1 cellular context compared by ENCODE assay signal in genomic region chr2:43000242-43001054, GRCh38.
TF ChIP-seq lines count a peak whose summit lies in the region.

No MANE protein-coding gene starts in this region.

TF ChIP-seq in HepG2, 621 proteins besides CTCF, POLR2A, EP300 and RAD21 (continued from another document and continues in another):
- TF ChIP-seq DRAP1 (CRISPR knock-in tag; IDR thresholded peaks at IDR 0.05): no peak; the same call in 1 of the 2 replicates
- no peak for TF ChIP-seq KAT2B (IDR thresholded peaks at IDR 0.05; ENCODE audit: borderline replicate concordance, low read depth, low read length)
- 0 out of 2 replicates have a peak, but pooled peaks have one; percentile 40 for TF ChIP-seq HDAC1 (CRISPR knock-in tag; IDR thresholded peaks at IDR 0.05)
- TF ChIP-seq PRPF4 (IDR thresholded peaks at IDR 0.05; ENCODE audit: low read depth, low read length, poor library complexity, severe bottlenecking): peak; percentile 92
- TF ChIP-seq ELF1 (CRISPR knock-in tag; IDR thresholded peaks at IDR 0.05): no peak
- TF ChIP-seq, protein P1, sequence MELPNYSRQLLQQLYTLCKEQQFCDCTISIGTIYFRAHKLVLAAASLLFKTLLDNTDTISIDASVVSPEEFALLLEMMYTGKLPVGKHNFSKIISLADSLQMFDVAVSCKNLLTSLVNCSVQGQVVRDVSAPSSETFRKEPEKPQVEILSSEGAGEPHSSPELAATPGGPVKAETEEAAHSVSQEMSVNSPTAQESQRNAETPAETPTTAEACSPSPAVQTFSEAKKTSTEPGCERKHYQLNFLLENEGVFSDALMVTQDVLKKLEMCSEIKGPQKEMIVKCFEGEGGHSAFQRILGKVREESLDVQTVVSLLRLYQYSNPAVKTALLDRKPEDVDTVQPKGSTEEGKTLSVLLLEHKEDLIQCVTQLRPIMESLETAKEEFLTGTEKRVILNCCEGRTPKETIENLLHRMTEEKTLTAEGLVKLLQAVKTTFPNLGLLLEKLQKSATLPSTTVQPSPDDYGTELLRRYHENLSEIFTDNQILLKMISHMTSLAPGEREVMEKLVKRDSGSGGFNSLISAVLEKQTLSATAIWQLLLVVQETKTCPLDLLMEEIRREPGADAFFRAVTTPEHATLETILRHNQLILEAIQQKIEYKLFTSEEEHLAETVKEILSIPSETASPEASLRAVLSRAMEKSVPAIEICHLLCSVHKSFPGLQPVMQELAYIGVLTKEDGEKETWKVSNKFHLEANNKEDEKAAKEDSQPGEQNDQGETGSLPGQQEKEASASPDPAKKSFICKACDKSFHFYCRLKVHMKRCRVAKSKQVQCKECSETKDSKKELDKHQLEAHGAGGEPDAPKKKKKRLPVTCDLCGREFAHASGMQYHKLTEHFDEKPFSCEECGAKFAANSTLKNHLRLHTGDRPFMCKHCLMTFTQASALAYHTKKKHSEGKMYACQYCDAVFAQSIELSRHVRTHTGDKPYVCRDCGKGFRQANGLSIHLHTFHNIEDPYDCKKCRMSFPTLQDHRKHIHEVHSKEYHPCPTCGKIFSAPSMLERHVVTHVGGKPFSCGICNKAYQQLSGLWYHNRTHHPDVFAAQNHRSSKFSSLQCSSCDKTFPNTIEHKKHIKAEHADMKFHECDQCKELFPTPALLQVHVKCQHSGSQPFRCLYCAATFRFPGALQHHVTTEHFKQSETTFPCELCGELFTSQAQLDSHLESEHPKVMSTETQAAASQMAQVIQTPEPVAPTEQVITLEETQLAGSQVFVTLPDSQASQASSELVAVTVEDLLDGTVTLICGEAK (IDR thresholded peaks at IDR 0.05): no peak
- TF ChIP-seq, protein P1 (CRISPR knock-in tag; IDR thresholded peaks at IDR 0.05): no peak
- 0 out of 2 replicates have a peak, but pooled peaks have one; percentile 2 for TF ChIP-seq FOSL2 (CRISPR knock-in tag; IDR thresholded peaks at IDR 0.05)
- TF ChIP-seq ATF1 (CRISPR knock-in tag; IDR thresholded peaks at IDR 0.05): no peak
- TF ChIP-seq MYC (CRISPR knock-in tag; IDR thresholded peaks at IDR 0.05; ENCODE audit: borderline replicate concordance): 0 out of 2 replicates have a peak, but pooled peaks have one; percentile 41
- no peak for TF ChIP-seq TCF7L2 (IDR thresholded peaks at IDR 0.05; ENCODE audit: low read depth, low read length)
- TF ChIP-seq GATA4 (IDR thresholded peaks at IDR 0.05; ENCODE audit: borderline replicate concordance, low read depth): no peak
- no peak; the same call in 1 of the 2 replicates for TF ChIP-seq DR1 (CRISPR knock-in tag; IDR thresholded peaks at IDR 0.05)
- TF ChIP-seq, protein P2, sequence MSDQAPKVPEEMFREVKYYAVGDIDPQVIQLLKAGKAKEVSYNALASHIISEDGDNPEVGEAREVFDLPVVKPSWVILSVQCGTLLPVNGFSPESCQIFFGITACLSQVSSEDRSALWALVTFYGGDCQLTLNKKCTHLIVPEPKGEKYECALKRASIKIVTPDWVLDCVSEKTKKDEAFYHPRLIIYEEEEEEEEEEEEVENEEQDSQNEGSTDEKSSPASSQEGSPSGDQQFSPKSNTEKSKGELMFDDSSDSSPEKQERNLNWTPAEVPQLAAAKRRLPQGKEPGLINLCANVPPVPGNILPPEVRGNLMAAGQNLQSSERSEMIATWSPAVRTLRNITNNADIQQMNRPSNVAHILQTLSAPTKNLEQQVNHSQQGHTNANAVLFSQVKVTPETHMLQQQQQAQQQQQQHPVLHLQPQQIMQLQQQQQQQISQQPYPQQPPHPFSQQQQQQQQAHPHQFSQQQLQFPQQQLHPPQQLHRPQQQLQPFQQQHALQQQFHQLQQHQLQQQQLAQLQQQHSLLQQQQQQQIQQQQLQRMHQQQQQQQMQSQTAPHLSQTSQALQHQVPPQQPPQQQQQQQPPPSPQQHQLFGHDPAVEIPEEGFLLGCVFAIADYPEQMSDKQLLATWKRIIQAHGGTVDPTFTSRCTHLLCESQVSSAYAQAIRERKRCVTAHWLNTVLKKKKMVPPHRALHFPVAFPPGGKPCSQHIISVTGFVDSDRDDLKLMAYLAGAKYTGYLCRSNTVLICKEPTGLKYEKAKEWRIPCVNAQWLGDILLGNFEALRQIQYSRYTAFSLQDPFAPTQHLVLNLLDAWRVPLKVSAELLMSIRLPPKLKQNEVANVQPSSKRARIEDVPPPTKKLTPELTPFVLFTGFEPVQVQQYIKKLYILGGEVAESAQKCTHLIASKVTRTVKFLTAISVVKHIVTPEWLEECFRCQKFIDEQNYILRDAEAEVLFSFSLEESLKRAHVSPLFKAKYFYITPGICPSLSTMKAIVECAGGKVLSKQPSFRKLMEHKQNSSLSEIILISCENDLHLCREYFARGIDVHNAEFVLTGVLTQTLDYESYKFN (CRISPR knock-in tag; conservative IDR thresholded peaks at IDR 0.05): peak; percentile 76
- peak; percentile 59 for TF ChIP-seq POGZ (CRISPR knock-in tag; IDR thresholded peaks at IDR 0.05)
- peak; percentile 68; the same call in 1 of the 2 replicates for TF ChIP-seq HIC2 (CRISPR knock-in tag; IDR thresholded peaks at IDR 0.05; ENCODE audit: low read depth)
- 0 out of 2 replicates have a peak, but pooled peaks have one; percentile 34 for TF ChIP-seq ZNF414 (CRISPR knock-in tag; IDR thresholded peaks at IDR 0.05)
- TF ChIP-seq, protein P3, sequence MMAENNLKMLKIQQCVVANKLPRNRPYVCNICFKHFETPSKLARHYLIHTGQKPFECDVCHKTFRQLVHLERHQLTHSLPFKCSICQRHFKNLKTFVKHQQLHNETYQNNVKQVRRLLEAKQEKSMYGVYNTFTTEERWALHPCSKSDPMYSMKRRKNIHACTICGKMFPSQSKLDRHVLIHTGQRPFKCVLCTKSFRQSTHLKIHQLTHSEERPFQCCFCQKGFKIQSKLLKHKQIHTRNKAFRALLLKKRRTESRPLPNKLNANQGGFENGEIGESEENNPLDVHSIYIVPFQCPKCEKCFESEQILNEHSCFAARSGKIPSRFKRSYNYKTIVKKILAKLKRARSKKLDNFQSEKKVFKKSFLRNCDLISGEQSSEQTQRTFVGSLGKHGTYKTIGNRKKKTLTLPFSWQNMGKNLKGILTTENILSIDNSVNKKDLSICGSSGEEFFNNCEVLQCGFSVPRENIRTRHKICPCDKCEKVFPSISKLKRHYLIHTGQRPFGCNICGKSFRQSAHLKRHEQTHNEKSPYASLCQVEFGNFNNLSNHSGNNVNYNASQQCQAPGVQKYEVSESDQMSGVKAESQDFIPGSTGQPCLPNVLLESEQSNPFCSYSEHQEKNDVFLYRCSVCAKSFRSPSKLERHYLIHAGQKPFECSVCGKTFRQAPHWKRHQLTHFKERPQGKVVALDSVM (CRISPR knock-in tag; IDR thresholded peaks at IDR 0.05): no peak
- no peak for TF ChIP-seq ZBTB1 (CRISPR knock-in tag; IDR thresholded peaks at IDR 0.05; ENCODE audit: borderline replicate concordance)
- 0 out of 2 replicates have a peak, but pooled peaks have one; percentile 30 for TF ChIP-seq HDAC2 (CRISPR knock-in tag; IDR thresholded peaks at IDR 0.05)
- TF ChIP-seq MAFG (CRISPR knock-in tag; IDR thresholded peaks at IDR 0.05): no peak
- TF ChIP-seq, protein P4, sequence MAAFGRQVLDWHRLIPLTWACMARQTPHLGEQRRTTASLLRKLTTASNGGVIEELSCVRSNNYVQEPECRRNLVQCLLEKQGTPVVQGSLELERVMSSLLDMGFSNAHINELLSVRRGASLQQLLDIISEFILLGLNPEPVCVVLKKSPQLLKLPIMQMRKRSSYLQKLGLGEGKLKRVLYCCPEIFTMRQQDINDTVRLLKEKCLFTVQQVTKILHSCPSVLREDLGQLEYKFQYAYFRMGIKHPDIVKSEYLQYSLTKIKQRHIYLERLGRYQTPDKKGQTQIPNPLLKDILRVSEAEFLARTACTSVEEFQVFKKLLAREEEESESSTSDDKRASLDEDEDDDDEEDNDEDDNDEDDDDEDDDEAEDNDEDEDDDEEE (CRISPR knock-in tag; IDR thresholded peaks at IDR 0.05): 0 out of 2 replicates have a peak, but pooled peaks have one; percentile 51
- TF ChIP-seq GTF2F1 (IDR thresholded peaks at IDR 0.05; ENCODE audit: low read length): no peak
- TF ChIP-seq, protein P5, sequence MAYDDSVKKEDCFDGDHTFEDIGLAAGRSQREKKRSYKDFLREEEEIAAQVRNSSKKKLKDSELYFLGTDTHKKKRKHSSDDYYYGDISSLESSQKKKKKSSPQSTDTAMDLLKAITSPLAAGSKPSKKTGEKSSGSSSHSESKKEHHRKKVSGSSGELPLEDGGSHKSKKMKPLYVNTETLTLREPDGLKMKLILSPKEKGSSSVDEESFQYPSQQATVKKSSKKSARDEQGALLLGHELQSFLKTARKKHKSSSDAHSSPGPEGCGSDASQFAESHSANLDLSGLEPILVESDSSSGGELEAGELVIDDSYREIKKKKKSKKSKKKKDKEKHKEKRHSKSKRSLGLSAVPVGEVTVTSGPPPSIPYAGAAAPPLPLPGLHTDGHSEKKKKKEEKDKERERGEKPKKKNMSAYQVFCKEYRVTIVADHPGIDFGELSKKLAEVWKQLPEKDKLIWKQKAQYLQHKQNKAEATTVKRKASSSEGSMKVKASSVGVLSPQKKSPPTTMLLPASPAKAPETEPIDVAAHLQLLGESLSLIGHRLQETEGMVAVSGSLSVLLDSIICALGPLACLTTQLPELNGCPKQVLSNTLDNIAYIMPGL (CRISPR knock-in tag; IDR thresholded peaks at IDR 0.05; ENCODE audit: borderline replicate concordance in 1 of 2, low read depth in 1 of 2): 0 out of 4 replicates have a peak, but pooled peaks of 1 of the 2 experiments have one; percentile 13
- TF ChIP-seq CBFB (CRISPR knock-in tag; IDR thresholded peaks at IDR 0.05): no peak
- TF ChIP-seq, protein P6, sequence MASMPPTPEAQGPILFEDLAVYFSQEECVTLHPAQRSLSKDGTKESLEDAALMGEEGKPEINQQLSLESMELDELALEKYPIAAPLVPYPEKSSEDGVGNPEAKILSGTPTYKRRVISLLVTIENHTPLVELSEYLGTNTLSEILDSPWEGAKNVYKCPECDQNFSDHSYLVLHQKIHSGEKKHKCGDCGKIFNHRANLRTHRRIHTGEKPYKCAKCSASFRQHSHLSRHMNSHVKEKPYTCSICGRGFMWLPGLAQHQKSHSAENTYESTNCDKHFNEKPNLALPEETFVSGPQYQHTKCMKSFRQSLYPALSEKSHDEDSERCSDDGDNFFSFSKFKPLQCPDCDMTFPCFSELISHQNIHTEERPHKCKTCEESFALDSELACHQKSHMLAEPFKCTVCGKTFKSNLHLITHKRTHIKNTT (CRISPR knock-in tag; IDR thresholded peaks at IDR 0.05): no peak
- TF ChIP-seq ZNF264 (CRISPR knock-in tag; IDR thresholded peaks at IDR 0.05): no peak
- TF ChIP-seq YEATS4 (CRISPR knock-in tag; IDR thresholded peaks at IDR 0.05; ENCODE audit: borderline replicate concordance): peak; percentile 33; the same call in 1 of the 2 replicates
- peak; percentile 3; the same call in 1 of the 2 replicates for TF ChIP-seq STAG1 (CRISPR knock-in tag; IDR thresholded peaks at IDR 0.05)
- TF ChIP-seq ZNF207 (IDR thresholded peaks at IDR 0.05; ENCODE audit: borderline replicate concordance): no peak
- TF ChIP-seq, protein P7, sequence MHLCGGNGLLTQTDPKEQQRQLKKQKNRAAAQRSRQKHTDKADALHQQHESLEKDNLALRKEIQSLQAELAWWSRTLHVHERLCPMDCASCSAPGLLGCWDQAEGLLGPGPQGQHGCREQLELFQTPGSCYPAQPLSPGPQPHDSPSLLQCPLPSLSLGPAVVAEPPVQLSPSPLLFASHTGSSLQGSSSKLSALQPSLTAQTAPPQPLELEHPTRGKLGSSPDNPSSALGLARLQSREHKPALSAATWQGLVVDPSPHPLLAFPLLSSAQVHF (CRISPR knock-in tag; IDR thresholded peaks at IDR 0.05): peak; percentile 64; the same call in 1 of the 2 replicates
- no peak for TF ChIP-seq ZNF780A (CRISPR knock-in tag; IDR thresholded peaks at IDR 0.05)
- peak; percentile 54; the same call in 1 of the 2 replicates for TF ChIP-seq CCDC6 (CRISPR knock-in tag; IDR thresholded peaks at IDR 0.05)
- TF ChIP-seq IKZF1 (IDR thresholded peaks at IDR 0.05): no peak
- TF ChIP-seq TCF12 (IDR thresholded peaks at IDR 0.05): no peak
- peak; percentile 63; the same call in 1 of the 2 replicates for TF ChIP-seq TCF12 (CRISPR knock-in tag; IDR thresholded peaks at IDR 0.05)
